23 cellular contexts compared by ENCODE assay signal in genomic region chr3:138399766-138400165, GRCh38. TPM values are rescaled to one million over a fixed set of nuclear protein-coding genes. Genes with fewer than 3 reads are reported as not detected.
DNase-seq lines count a peak whose midpoint lies in the region.
"Had no signal": no experiment of that assay in that cellular context is flagged by ENCODE, and none has a peak within 500 bp of the region (broad histone marks: within the 10 kb centered on the region; RNA-seq: fewer than 3 reads in every experiment).

No MANE protein-coding gene starts in this region.

- DNase-seq in NCI-H1092 treated with DMSO at 0.1 percent for 48 hours (lab: John Stamatoyannopoulos, UW), result peak; percentile 74
- peak; percentile 17 for DNase-seq in NCI-H2196 treated with DMSO at 0.1 percent for 48 hours (lab: John Stamatoyannopoulos, UW; ENCODE audit: unreplicated experiment)
- DNase-seq in cardiac septum (ENCODE audit: low spot score), result peak; percentile 63
- DNase-seq in mesenteric fat pad (ENCODE audit: low spot score), result peak; percentile 59
- DNase-seq in NCI-H226, result no peak
- DNase-seq in NCI-H1436 (lab: John Stamatoyannopoulos, UW), result no peak
- no peak for DNase-seq in foreskin melanocyte
- DNase-seq: activated CD4-positive, alpha-beta T cell treated with anti-CD3 and anti-CD28 coated beads for 4 hours; activated CD8-positive, alpha-beta T cell treated with anti-CD3 and anti-CD28 coated beads, Interleukin-2, amount 10 ng/mL, durations not matched to agents 7 days and 5 days; activated naive CD4-positive, alpha-beta T cell treated with anti-CD3 and anti-CD28 coated beads, Interleukin-2, amount 10 ng/mL, durations not matched to agents 7 days and 5 days; DMS79 treated with DMSO at 0.1 percent for 48 hours; GDM1; IMR-90; lower lobe of right lung; naive thymus-derived CD4-positive, alpha-beta T cell; NCI-H187; NCI-H526; stimulated activated naive B cell treated with anti-CD40 and anti-IgM and Interleukin-4, amounts not matched to agents 10 μg/mL and 1 μg/mL and 100 μg/mL, for 72 hours; substantia nigra; T1000 had no signal

- intact Hi-C loops in cardiac septum (cut with DNase I), result loop anchor here (5.0 kb wide), 2 partner anchors 37 to 52 kb away; partner anchors contain the start of gene MRAS

RNA-seq across cellular contexts. Expression of gene ESYT3, which starts 34.6 kb away (rescaled TPM):
- total RNA-seq in cardiac septum (2.4 TPM), mesenteric fat pad (0.19 TPM)
- total RNA-seq: endothelial cell of umbilical vein, glomerular endothelial cell, pulmonary artery endothelial cell had no signal

RNA-seq across cellular contexts. Expression of gene MRAS, which starts 51.4 kb away (rescaled TPM):
- total RNA-seq in cardiac septum (327 TPM), mesenteric fat pad (232 TPM)
- total RNA-seq: activated CD8-positive, alpha-beta T cell treated with anti-CD3 and anti-CD28 coated beads, Interleukin-2, amount 10 ng/mL, durations not matched to agents 7 days and 5 days had no signal

Comparison
In these comparisons a context has a peak if more than half of its experiments do, and no peak if none do; other contexts are left out.
1. DNase-seq: peak in NCI-H1092 treated with DMSO at 0.1 percent for 48 hours (single experiment), NCI-H2196 treated with DMSO at 0.1 percent for 48 hours (single experiment), cardiac septum (single experiment) and mesenteric fat pad (single experiment); none in NCI-H226 (single experiment), NCI-H1436 (single experiment) and foreskin melanocyte (single experiment).